2 cellular contexts compared by ENCODE assay signal in genomic region chr1:31936966-31937299, GRCh38.
TF ChIP-seq lines count a peak whose summit lies in the region.

No MANE protein-coding gene starts in this region.

TF ChIP-seq in GM23338, 12 proteins besides CTCF, POLR2A, EP300 and RAD21 (continued from another document):
- TF ChIP-seq, protein P1, sequence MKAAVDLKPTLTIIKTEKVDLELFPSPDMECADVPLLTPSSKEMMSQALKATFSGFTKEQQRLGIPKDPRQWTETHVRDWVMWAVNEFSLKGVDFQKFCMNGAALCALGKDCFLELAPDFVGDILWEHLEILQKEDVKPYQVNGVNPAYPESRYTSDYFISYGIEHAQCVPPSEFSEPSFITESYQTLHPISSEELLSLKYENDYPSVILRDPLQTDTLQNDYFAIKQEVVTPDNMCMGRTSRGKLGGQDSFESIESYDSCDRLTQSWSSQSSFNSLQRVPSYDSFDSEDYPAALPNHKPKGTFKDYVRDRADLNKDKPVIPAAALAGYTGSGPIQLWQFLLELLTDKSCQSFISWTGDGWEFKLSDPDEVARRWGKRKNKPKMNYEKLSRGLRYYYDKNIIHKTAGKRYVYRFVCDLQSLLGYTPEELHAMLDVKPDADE (IDR thresholded peaks at IDR 0.05), result no peak
- TF ChIP-seq EZH2 (IDR thresholded peaks at IDR 0.05; ENCODE audit: low read depth, unreplicated experiment) (no peak), POLR2AphosphoS5 (IDR thresholded peaks at IDR 0.05; ENCODE audit: low read depth) (no peak), NANOG (IDR thresholded peaks at IDR 0.05; ENCODE audit: borderline replicate concordance) (no peak), CREB1 (CRISPR knock-in tag; IDR thresholded peaks at IDR 0.05; ENCODE audit: low read depth) (no peak)
- TF ChIP-seq, protein P2, sequence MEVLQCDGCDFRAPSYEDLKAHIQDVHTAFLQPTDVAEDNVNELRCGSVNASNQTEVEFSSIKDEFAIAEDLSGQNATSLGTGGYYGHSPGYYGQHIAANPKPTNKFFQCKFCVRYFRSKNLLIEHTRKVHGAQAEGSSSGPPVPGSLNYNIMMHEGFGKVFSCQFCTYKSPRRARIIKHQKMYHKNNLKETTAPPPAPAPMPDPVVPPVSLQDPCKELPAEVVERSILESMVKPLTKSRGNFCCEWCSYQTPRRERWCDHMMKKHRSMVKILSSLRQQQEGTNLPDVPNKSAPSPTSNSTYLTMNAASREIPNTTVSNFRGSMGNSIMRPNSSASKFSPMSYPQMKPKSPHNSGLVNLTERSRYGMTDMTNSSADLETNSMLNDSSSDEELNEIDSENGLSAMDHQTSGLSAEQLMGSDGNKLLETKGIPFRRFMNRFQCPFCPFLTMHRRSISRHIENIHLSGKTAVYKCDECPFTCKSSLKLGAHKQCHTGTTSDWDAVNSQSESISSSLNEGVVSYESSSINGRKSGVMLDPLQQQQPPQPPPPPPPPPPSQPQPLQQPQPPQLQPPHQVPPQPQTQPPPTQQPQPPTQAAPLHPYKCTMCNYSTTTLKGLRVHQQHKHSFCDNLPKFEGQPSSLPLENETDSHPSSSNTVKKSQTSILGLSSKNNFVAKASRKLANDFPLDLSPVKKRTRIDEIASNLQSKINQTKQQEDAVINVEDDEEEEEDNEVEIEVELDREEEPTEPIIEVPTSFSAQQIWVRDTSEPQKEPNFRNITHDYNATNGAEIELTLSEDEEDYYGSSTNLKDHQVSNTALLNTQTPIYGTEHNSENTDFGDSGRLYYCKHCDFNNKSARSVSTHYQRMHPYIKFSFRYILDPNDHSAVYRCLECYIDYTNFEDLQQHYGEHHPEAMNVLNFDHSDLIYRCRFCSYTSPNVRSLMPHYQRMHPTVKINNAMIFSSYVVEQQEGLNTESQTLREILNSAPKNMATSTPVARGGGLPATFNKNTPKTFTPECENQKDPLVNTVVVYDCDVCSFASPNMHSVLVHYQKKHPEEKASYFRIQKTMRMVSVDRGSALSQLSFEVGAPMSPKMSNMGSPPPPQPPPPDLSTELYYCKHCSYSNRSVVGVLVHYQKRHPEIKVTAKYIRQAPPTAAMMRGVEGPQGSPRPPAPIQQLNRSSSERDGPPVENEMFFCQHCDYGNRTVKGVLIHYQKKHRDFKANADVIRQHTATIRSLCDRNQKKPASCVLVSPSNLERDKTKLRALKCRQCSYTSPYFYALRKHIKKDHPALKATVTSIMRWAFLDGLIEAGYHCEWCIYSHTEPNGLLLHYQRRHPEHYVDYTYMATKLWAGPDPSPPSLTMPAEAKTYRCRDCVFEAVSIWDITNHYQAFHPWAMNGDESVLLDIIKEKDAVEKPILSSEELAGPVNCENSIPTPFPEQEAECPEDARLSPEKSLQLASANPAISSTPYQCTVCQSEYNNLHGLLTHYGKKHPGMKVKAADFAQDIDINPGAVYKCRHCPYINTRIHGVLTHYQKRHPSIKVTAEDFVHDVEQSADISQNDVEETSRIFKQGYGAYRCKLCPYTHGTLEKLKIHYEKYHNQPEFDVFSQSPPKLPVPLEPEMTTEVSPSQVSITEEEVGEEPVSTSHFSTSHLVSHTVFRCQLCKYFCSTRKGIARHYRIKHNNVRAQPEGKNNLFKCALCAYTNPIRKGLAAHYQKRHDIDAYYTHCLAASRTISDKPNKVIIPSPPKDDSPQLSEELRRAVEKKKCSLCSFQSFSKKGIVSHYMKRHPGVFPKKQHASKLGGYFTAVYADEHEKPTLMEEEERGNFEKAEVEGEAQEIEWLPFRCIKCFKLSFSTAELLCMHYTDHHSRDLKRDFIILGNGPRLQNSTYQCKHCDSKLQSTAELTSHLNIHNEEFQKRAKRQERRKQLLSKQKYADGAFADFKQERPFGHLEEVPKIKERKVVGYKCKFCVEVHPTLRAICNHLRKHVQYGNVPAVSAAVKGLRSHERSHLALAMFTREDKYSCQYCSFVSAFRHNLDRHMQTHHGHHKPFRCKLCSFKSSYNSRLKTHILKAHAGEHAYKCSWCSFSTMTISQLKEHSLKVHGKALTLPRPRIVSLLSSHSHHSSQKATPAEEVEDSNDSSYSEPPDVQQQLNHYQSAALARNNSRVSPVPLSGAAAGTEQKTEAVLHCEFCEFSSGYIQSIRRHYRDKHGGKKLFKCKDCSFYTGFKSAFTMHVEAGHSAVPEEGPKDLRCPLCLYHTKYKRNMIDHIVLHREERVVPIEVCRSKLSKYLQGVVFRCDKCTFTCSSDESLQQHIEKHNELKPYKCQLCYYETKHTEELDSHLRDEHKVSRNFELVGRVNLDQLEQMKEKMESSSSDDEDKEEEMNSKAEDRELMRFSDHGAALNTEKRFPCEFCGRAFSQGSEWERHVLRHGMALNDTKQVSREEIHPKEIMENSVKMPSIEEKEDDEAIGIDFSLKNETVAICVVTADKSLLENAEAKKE (CRISPR knock-in tag; IDR thresholded peaks at IDR 0.05), result no peak

TF ChIP-seq in WTC11, 78 proteins besides CTCF, POLR2A, EP300 and RAD21 (continued from another document):
- TF ChIP-seq MLX (CRISPR knock-in tag; IDR thresholded peaks at IDR 0.05), result no peak
- TF ChIP-seq TP53 (CRISPR knock-in tag; IDR thresholded peaks at IDR 0.05), result no peak
- TF ChIP-seq ZNF423 (CRISPR knock-in tag; IDR thresholded peaks at IDR 0.05), result no peak
- TF ChIP-seq FOXP1 (CRISPR knock-in tag; IDR thresholded peaks at IDR 0.05; ENCODE audit: borderline replicate concordance), result no peak
- TF ChIP-seq NFATC4 (CRISPR knock-in tag; IDR thresholded peaks at IDR 0.05), result no peak
- no peak for TF ChIP-seq CREM (CRISPR knock-in tag; IDR thresholded peaks at IDR 0.05)
- TF ChIP-seq TCF7 (CRISPR knock-in tag; IDR thresholded peaks at IDR 0.05; ENCODE audit: low read depth), result no peak
- no peak for TF ChIP-seq ARID4B (CRISPR knock-in tag; IDR thresholded peaks at IDR 0.05; ENCODE audit: borderline replicate concordance)
- no peak for TF ChIP-seq IRF2 (CRISPR knock-in tag; IDR thresholded peaks at IDR 0.05; ENCODE audit: borderline replicate concordance, low read depth)
- no peak for TF ChIP-seq ZNF219 (CRISPR knock-in tag; IDR thresholded peaks at IDR 0.05; ENCODE audit: borderline replicate concordance)
- no peak for TF ChIP-seq JAZF1 (CRISPR knock-in tag; IDR thresholded peaks at IDR 0.05)
- TF ChIP-seq NR3C1 (CRISPR knock-in tag; conservative IDR thresholded peaks at IDR 0.05; ENCODE audit: low read depth), result no peak
- TF ChIP-seq SMAD4 (CRISPR knock-in tag; IDR thresholded peaks at IDR 0.05), result no peak
- TF ChIP-seq, protein P3, sequence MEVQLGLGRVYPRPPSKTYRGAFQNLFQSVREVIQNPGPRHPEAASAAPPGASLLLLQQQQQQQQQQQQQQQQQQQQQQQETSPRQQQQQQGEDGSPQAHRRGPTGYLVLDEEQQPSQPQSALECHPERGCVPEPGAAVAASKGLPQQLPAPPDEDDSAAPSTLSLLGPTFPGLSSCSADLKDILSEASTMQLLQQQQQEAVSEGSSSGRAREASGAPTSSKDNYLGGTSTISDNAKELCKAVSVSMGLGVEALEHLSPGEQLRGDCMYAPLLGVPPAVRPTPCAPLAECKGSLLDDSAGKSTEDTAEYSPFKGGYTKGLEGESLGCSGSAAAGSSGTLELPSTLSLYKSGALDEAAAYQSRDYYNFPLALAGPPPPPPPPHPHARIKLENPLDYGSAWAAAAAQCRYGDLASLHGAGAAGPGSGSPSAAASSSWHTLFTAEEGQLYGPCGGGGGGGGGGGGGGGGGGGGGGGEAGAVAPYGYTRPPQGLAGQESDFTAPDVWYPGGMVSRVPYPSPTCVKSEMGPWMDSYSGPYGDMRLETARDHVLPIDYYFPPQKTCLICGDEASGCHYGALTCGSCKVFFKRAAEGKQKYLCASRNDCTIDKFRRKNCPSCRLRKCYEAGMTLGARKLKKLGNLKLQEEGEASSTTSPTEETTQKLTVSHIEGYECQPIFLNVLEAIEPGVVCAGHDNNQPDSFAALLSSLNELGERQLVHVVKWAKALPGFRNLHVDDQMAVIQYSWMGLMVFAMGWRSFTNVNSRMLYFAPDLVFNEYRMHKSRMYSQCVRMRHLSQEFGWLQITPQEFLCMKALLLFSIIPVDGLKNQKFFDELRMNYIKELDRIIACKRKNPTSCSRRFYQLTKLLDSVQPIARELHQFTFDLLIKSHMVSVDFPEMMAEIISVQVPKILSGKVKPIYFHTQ (CRISPR knock-in tag; IDR thresholded peaks at IDR 0.05), result no peak
